In the genomic region with DNA sequence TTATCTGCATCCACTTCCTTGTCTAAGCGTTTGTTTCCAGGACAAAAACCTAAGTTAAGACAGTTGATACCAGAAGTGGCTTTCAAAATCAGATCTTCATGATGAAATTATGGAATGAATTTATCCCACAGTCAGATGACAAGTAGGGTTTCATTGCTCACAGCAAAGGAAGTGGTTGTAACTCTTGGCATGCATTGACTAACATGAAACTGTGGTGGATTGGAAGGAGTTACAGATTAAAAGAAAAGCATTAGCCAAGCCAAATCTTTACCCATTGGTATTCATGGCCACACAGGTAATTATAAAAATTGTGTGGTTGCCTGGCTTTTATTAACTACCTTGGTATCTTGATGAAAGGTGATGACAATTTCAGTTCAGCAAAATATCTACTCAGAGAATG, we compare ENCODE assay signal across 18 cellular contexts.
"Had no signal": no experiment of that assay in that cellular context is flagged by ENCODE, and none has a peak within 500 bp of the region (broad histone marks: within the 10 kb centered on the region; RNA-seq: fewer than 3 reads in every experiment).

No MANE protein-coding gene starts in this region.

- H3K36me3 Mint-ChIP-seq: naive B cell; stimulated activated memory B cell treated with anti-CD40 and anti-IgM and Interleukin-4, amounts not matched to agents 10 μg/mL and 1 μg/mL and 100 μg/mL, for 72 hours had no signal

- H3K4me2 ChIP-seq: hepatocyte had no signal

- H3K27me3 Mint-ChIP-seq: dendritic cell treated with granulocyte-macrophage colony-stimulating factor and Interleukin-4, amounts not matched to agents 40 ng/mL and 50 ng/mL, for 4 days; naive B cell; stimulated activated memory B cell treated with anti-CD40 and anti-IgM and Interleukin-4, amounts not matched to agents 10 μg/mL and 1 μg/mL and 100 μg/mL, for 72 hours; stimulated activated naive CD8-positive, alpha-beta T cell treated with anti-CD3 and anti-CD28 coated beads, Interleukin-15, Interleukin-2, amounts not matched to agents 100 ng/mL and 50 ng/mL, for 24 hours had no signal

- H3K27me3 ChIP-seq: foreskin keratinocyte, hepatocyte, spleen had no signal

- H2AFZ ChIP-seq: hepatocyte had no signal

- H3K27ac ChIP-seq: foreskin keratinocyte, hepatocyte, psoas muscle, spleen, thoracic aorta had no signal

- H3K9me3 ChIP-seq: psoas muscle, thoracic aorta had no signal

- H3K4me1 ChIP-seq: foreskin keratinocyte, psoas muscle, spleen had no signal

- H3K36me3 ChIP-seq: spleen, thoracic aorta had no signal

- H3K4me3 ChIP-seq: hepatocyte, psoas muscle, spleen, thoracic aorta had no signal

- H3K9me3 Mint-ChIP-seq: nephron had no signal

- H3K4me3 Mint-ChIP-seq: dendritic cell treated with granulocyte-macrophage colony-stimulating factor and Interleukin-4, amounts not matched to agents 40 ng/mL and 50 ng/mL, for 4 days; naive B cell; nephron; stimulated activated memory B cell treated with anti-CD40 and anti-IgM and Interleukin-4, amounts not matched to agents 10 μg/mL and 1 μg/mL and 100 μg/mL, for 72 hours; stimulated activated naive CD8-positive, alpha-beta T cell treated with anti-CD3 and anti-CD28 coated beads, Interleukin-15, Interleukin-2, amounts not matched to agents 100 ng/mL and 50 ng/mL, for 24 hours had no signal

- H3K4me1 Mint-ChIP-seq: naive B cell; nephron; stimulated activated memory B cell treated with anti-CD40 and anti-IgM and Interleukin-4, amounts not matched to agents 10 μg/mL and 1 μg/mL and 100 μg/mL, for 72 hours had no signal

- ATAC-seq: foreskin keratinocyte; psoas muscle; sciatic nerve; stimulated activated memory B cell treated with anti-CD40 and anti-IgM and Interleukin-4, amounts not matched to agents 10 μg/mL and 1 μg/mL and 100 μg/mL, for 72 hours had no signal

- H3K27ac Mint-ChIP-seq: dendritic cell treated with granulocyte-macrophage colony-stimulating factor and Interleukin-4, amounts not matched to agents 40 ng/mL and 50 ng/mL, for 4 days; naive B cell; nephron; stimulated activated memory B cell treated with anti-CD40 and anti-IgM and Interleukin-4, amounts not matched to agents 10 μg/mL and 1 μg/mL and 100 μg/mL, for 72 hours; stimulated activated naive CD8-positive, alpha-beta T cell treated with anti-CD3 and anti-CD28 coated beads, Interleukin-15, Interleukin-2, amounts not matched to agents 100 ng/mL and 50 ng/mL, for 24 hours had no signal

- DNase-seq: erythroblast; foreskin keratinocyte; mesendoderm; naive B cell; occipital lobe; psoas muscle; spleen; stimulated activated CD4-positive, alpha-beta T cell treated with anti-CD3 and anti-CD28 coated beads, Interleukin-15, amount 100 ng/mL, for 24 hours; stimulated activated CD4-positive, alpha-beta T cell treated with anti-CD3 and anti-CD28 coated beads, Interleukin-1b, Interleukin-23, amount 100 ng/mL, for 48 hours; stimulated activated CD4-positive, alpha-beta T cell treated with anti-CD3 and anti-CD28 coated beads, Interleukin-4, amount 100 ng/mL, for 24 hours; trophoblast cell had no signal

- H3K79me2 ChIP-seq: hepatocyte had no signal
